Comparison of ENCODE assay signal across 19 cellular contexts in genomic region chr13:106753241-106753640, GRCh38.
A peak's percentile ranks its signal among the peaks of the same experiment; 100 is the strongest.
DNase-seq lines count a peak whose midpoint lies in the region; ATAC-seq, FAIRE-seq and TF ChIP-seq lines count a peak whose summit lies in the region.
"Had no signal": no experiment of that assay in that cellular context is flagged by ENCODE, and none has a peak within 500 bp of the region (broad histone marks: within the 10 kb centered on the region; RNA-seq: fewer than 3 reads in every experiment).

No MANE protein-coding gene starts in this region.

- H3K9ac ChIP-seq in H1 (replicated peaks in 1 of 4; ENCODE audit: extremely low read depth in 1 of 4, low read depth in 3 of 4, low read length in 3 of 4): no peak overlapping the region
- no peak overlapping the region for H3K9ac ChIP-seq in smooth muscle cell (ENCODE audit: low read depth)

- H3K4me2 ChIP-seq in H1 (ENCODE audit: insufficient read depth in 1 of 2, low read depth in 2 of 2, low read length in 2 of 2) (no peak overlapping the region), smooth muscle cell (no peak overlapping the region)

- DNase-seq in DMS53 (lab: John Stamatoyannopoulos, UW) (peak; percentile 15), DMS53 treated with DMSO at 0.1 percent for 48 hours (lab: John Stamatoyannopoulos, UW; ENCODE audit: unreplicated experiment) (no peak), H1 (ENCODE audit: low read depth in 1 of 2, low spot score in 2 of 2) (no peak), lower lobe of right lung (peak; percentile 53), smooth muscle cell (lab: John Stamatoyannopoulos, UW; ENCODE audit: unreplicated experiment) (no peak), cerebellar nuclear complex (lab: John Stamatoyannopoulos, UW) (no peak)
- no peak for DNase-seq in stimulated activated CD4-positive, alpha-beta T cell treated with anti-CD3 and anti-CD28 coated beads, Interleukin-2, amount 100 ng/mL, for 24 hours
- DNase-seq in activated naive CD4-positive, alpha-beta T cell (lab: John Stamatoyannopoulos, UW): no peak
- DNase-seq: 8988T; activated CD8-positive, alpha-beta T cell treated with anti-CD3 and anti-CD28 coated beads, Interleukin-2, amount 10 ng/mL, durations not matched to agents 7 days and 5 days; CD4-positive, CD25-positive, alpha-beta regulatory T cell; DND-41; foreskin keratinocyte; IMR-90 had no signal

- H3K56ac ChIP-seq in H1 (replicated peaks; ENCODE audit: insufficient read length, low read depth, low read length): no peak overlapping the region

- CTCF ChIA-PET in H1 (lab: Charles Lee; ENCODE audit: partially characterized antibody): interaction anchor here (0.8 to 1.3 kb wide), 2 partner anchors 13 to 130 kb away, joined by 3 read pairs; no protein-coding TSS in a partner anchor

- no peak overlapping the region for H2BK120ac ChIP-seq in H1 (replicated peaks; ENCODE audit: low read depth, low read length)

- no peak for TF ChIP-seq CTCF in H1 (IDR thresholded peaks at IDR 0.05; ENCODE audit: control extremely low read depth in 1 of 3, insufficient read depth in 1 of 3, low read depth in 1 of 3, low read length in 3 of 3)
- TF ChIP-seq CTCF in lower lobe of right lung (IDR thresholded peaks at IDR 0.05): no peak
- no peak for TF ChIP-seq CTCF in smooth muscle cell (IDR thresholded peaks at IDR 0.05; ENCODE audit: borderline replicate concordance, insufficient read depth, poor library complexity, severe bottlenecking)

- no peaks in the 10 kb centered on the region for H3F3A ChIP-seq in smooth muscle cell (ENCODE audit: low read depth)

- H3K9me3 ChIP-seq in H1 (ENCODE audit: insufficient read depth in 2 of 2, low read depth in 1 of 2, low read length in 1 of 2) (no peaks in the 10 kb centered on the region), lower lobe of right lung (no peaks in the 10 kb centered on the region), smooth muscle cell (replicated peaks; ENCODE audit: low read depth) (no peaks in the 10 kb centered on the region)
- H3K9me3 ChIP-seq: tibial nerve had no signal

- 99% methylated on average over 6 of the region's 6 CpGs; no CpG with 5 or more reads in 1 of the 2 experiments for WGBS in H1 (ENCODE audit: extremely low coverage in 1 of 2, insufficient coverage in 1 of 2, insufficient read length in 1 of 2, insufficient replicate concordance in 2 of 2, low coverage in 1 of 2, low lambda C conversion rate in 2 of 2, missing lambda C conversion rate in 1 of 2), 2 experiments
- WGBS in smooth muscle cell (ENCODE audit: low lambda C conversion rate): 71% methylated on average over 6 of the region's 6 CpGs

- no peak overlapping the region for H2AK5ac ChIP-seq in H1 (ENCODE audit: low read depth, low read length)

- intact Hi-C loops in lower lobe of right lung (cut with DNase I): no loop called here

- H3K36me3 ChIP-seq in H1 (ENCODE audit: control insufficient read depth in 2 of 4, insufficient read depth in 4 of 4, low read length in 3 of 4): no peaks in the 10 kb centered on the region
- H3K36me3 ChIP-seq in lower lobe of right lung: no peaks in the 10 kb centered on the region
- H3K36me3 ChIP-seq in smooth muscle cell (ENCODE audit: low read depth): no peaks in the 10 kb centered on the region
- H3K36me3 ChIP-seq: tibial nerve had no signal

- H3K27ac ChIP-seq in H1 (ENCODE audit: low read depth, low read length) (no peak overlapping the region), lower lobe of right lung (peak overlapping the region; percentile 28), smooth muscle cell (ENCODE audit: low read depth) (no peak overlapping the region)
- H3K27ac ChIP-seq: foreskin keratinocyte had no signal

- peaks cover 0 to 6% (median 0%) of the 10 kb centered on the region in 4 experiments; a peak in 1 of 7 replicates for H3K4me1 ChIP-seq in H1 (replicated peaks in 1 of 4; ENCODE audit: control insufficient read depth in 3 of 4, insufficient read depth in 4 of 4, low read length in 3 of 4)
- H3K4me1 ChIP-seq in lower lobe of right lung: peaks cover 7% of the 10 kb centered on the region
- peaks cover 42% of the 10 kb centered on the region for H3K4me1 ChIP-seq in smooth muscle cell (ENCODE audit: low read depth)
- H3K4me1 ChIP-seq: foreskin keratinocyte had no signal

- H4K20me1 ChIP-seq in H1 (replicated peaks in 1 of 2; ENCODE audit: control insufficient read depth in 1 of 2, insufficient read depth in 2 of 2, low read length in 2 of 2): no peaks in the 10 kb centered on the region
- no peaks in the 10 kb centered on the region for H4K20me1 ChIP-seq in smooth muscle cell (ENCODE audit: low read depth)

- no peak overlapping the region for H3K23ac ChIP-seq in H1 (ENCODE audit: insufficient read length)

- no peaks in the 10 kb centered on the region for H3K27me3 ChIP-seq in H1 (replicated peaks in 1 of 4; ENCODE audit: control insufficient read depth in 3 of 4, extremely low read depth in 1 of 4, insufficient read depth in 3 of 4, low read length in 3 of 4)
- no peaks in the 10 kb centered on the region for H3K27me3 ChIP-seq in lower lobe of right lung (ENCODE audit: low read depth)
- H3K27me3 ChIP-seq in smooth muscle cell (ENCODE audit: low read depth): no peaks in the 10 kb centered on the region
- H3K27me3 ChIP-seq: foreskin keratinocyte, tibial nerve had no signal

- POLR2A ChIA-PET in H1 (lab: Charles Lee; ENCODE audit: partially characterized antibody): no interaction called here

- no peak overlapping the region for H2BK5ac ChIP-seq in H1 (ENCODE audit: low read depth, low read length)

- TF ChIP-seq EP300 in H1 (IDR thresholded peaks at IDR 0.05; ENCODE audit: borderline replicate concordance in 1 of 2, low read depth in 2 of 2, low read length in 2 of 2): no peak

- H2BK20ac ChIP-seq in H1 (ENCODE audit: low read length): no peak overlapping the region

- H4K8ac ChIP-seq in H1 (ENCODE audit: extremely low read depth, insufficient read depth, low read length): no peak overlapping the region; the same call in 1 of the 2 replicates

- H3K14ac ChIP-seq in H1 (ENCODE audit: insufficient read length): no peak overlapping the region

- no peaks in the 10 kb centered on the region for H3K79me1 ChIP-seq in H1 (ENCODE audit: low read depth, low read length)

- no peak overlapping the region for H3K18ac ChIP-seq in H1 (ENCODE audit: extremely low read depth, low read length)

- no peaks in the 10 kb centered on the region for H3K23me2 ChIP-seq in H1 (ENCODE audit: low read depth, low read length)

- no peak overlapping the region for H4K91ac ChIP-seq in H1 (replicated peaks; ENCODE audit: insufficient read length, low read length)

- no peak for FAIRE-seq in H1 (lab: Jason Lieb, UNC)
- FAIRE-seq: endometrium, GM19239 had no signal

- H3K79me2 ChIP-seq in H1 (ENCODE audit: control insufficient read depth in 1 of 2, insufficient read depth in 2 of 2, low read length in 2 of 2): no peaks in the 10 kb centered on the region
- no peaks in the 10 kb centered on the region for H3K79me2 ChIP-seq in smooth muscle cell (ENCODE audit: low read depth)

- no peak for TF ChIP-seq POLR2A in H1 (IDR thresholded peaks at IDR 0.05; ENCODE audit: control extremely low read depth in 1 of 2, low read depth in 2 of 2, low read length in 2 of 2)

- H2AFZ ChIP-seq in H1 (ENCODE audit: low read length): peak overlapping the region; percentile 82
- peak overlapping the region; percentile 54 for H2AFZ ChIP-seq in smooth muscle cell (ENCODE audit: low read depth)

- TF ChIP-seq RAD21 in H1 (IDR thresholded peaks at IDR 0.05 in 1 of 2, conservative IDR thresholded peaks at IDR 0.05 in 1 of 2; ENCODE audit: low read depth in 2 of 2, low read length in 2 of 2): no peak

- H2BK12ac ChIP-seq in H1 (ENCODE audit: low read depth, low read length): no peak overlapping the region

- H3K4me3 ChIP-seq in H1 (ENCODE audit: extremely low read depth in 1 of 4, insufficient read depth in 2 of 4, low read depth in 3 of 4, low read length in 4 of 4) (no peak overlapping the region), lower lobe of right lung (no peak overlapping the region), smooth muscle cell (no peak overlapping the region)
- H3K4me3 ChIP-seq: skin epidermis, tibial nerve had no signal

- H3K4ac ChIP-seq in H1 (replicated peaks; ENCODE audit: insufficient read length, low read depth, low read length): no peak overlapping the region

- H2BK15ac ChIP-seq in H1 (ENCODE audit: low read length): no peak overlapping the region

- H4K5ac ChIP-seq in H1 (ENCODE audit: insufficient read length, low read depth, low read length): no peak overlapping the region

- ATAC-seq in lower lobe of right lung: peak; percentile 65 to 78
- ATAC-seq: activated CD8-positive, alpha-beta T cell treated with anti-CD3 and anti-CD28 coated beads, Interleukin-2, amount 10 ng/mL, durations not matched to agents 7 days and 5 days; foreskin keratinocyte; stimulated activated effector memory CD8-positive, alpha-beta T cell treated with anti-CD3 and anti-CD28 coated beads, Interleukin-12 subunit alpha, Interleukin-12 subunit beta, amount 100 ng/mL, for 72 hours had no signal

TF ChIP-seq in H1, 55 proteins besides CTCF, POLR2A, EP300 and RAD21 (continues in another document):
- no peak for TF ChIP-seq NANOG (IDR thresholded peaks at IDR 0.05; ENCODE audit: insufficient read depth, low read depth, low read length, poor library complexity, severe bottlenecking)
- no peak for TF ChIP-seq TAF7 (optimal IDR thresholded peaks at IDR 0.05; ENCODE audit: borderline replicate concordance, low read depth, low read length)
- no peak for TF ChIP-seq EGR1 (IDR thresholded peaks at IDR 0.05; ENCODE audit: borderline replicate concordance, low read depth, low read length)
- TF ChIP-seq, protein P1, sequence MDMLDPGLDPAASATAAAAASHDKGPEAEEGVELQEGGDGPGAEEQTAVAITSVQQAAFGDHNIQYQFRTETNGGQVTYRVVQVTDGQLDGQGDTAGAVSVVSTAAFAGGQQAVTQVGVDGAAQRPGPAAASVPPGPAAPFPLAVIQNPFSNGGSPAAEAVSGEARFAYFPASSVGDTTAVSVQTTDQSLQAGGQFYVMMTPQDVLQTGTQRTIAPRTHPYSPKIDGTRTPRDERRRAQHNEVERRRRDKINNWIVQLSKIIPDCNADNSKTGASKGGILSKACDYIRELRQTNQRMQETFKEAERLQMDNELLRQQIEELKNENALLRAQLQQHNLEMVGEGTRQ (IDR thresholded peaks at IDR 0.05; ENCODE audit: low read length): no peak

Comparison
In these comparisons a context has a peak if more than half of its experiments do, and no peak if none do; other contexts are left out.
1. DNase-seq: peak in DMS53 (single experiment) and lower lobe of right lung (single experiment); none in DMS53 treated with DMSO at 0.1 percent for 48 hours (single experiment), H1 (0 of 2), smooth muscle cell (single experiment), stimulated activated CD4-positive, alpha-beta T cell treated with anti-CD3 and anti-CD28 coated beads, Interleukin-2, amount 100 ng/mL, for 24 hours (0 of 2), activated naive CD4-positive, alpha-beta T cell (0 of 4) and cerebellar nuclear complex (0 of 2).